In the genomic region with DNA sequence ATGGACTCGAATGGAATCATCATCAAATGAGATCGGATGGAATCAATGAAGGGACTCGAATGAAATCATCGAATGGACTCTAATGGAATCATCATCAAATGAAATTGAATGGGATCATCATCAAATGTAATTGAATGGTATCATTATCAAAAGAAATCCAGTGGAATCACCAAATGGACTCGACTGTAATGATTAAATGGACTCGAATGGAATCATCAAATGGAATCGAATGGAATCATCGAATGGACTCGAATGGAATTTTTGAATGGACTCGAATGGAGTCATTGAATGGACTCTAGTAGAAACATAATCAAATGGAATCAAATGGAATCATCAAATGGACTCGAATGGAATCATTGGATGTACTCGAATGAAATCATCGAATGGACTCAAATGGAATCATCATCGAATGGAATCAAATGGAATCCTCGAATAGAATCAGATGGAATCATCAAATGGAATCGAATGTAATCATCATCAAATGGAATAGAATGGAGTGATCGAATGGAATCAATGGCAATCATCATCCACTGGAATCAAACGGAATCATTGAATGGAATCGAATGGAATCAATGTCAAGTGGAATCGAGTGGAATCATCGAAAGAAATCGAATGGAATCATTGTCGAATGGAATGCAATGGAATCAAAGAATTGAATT, we compare ENCODE assay signal across 8 cellular contexts.
DNase-seq lines count a peak whose midpoint lies in the region; ATAC-seq and TF ChIP-seq lines count a peak whose summit lies in the region.
"Not testable (repeated sequence)": the region's sequence is repeated elsewhere in the genome, so short reads cannot be mapped to it uniquely, and the experiment has no call there.

No MANE protein-coding gene starts in this region.

- DNase-seq in CD1c-positive myeloid dendritic cell (ENCODE audit: extremely low spot score), result peak; percentile 13
- peak; percentile 58 for DNase-seq in activated CD8-positive, alpha-beta memory T cell treated with anti-CD3 and anti-CD28 coated beads, Interleukin-2, amount 50 U/mL, for 48 hours
- DNase-seq in dermis blood vessel endothelial cell, result peak; percentile 28
- DNase-seq in right lobe of liver, result not testable (repeated sequence)
- DNase-seq in stimulated activated CD4-positive, alpha-beta T cell treated with anti-CD3 and anti-CD28 coated beads, Interleukin-4, amount 100 ng/mL, for 24 hours, result peak; percentile 67

- H3K36me3 ChIP-seq in right lobe of liver, result not testable (repeated sequence)

- not testable (repeated sequence) for TF ChIP-seq POLR2A in right lobe of liver (IDR thresholded peaks at IDR 0.05)

- ATAC-seq in GM19397 (IDR thresholded peaks at IDR 0.05; ENCODE audit: unreplicated experiment) (peak; percentile 5), HG02759 (IDR thresholded peaks at IDR 0.05; ENCODE audit: unreplicated experiment) (peak; percentile 9), HG03571 (IDR thresholded peaks at IDR 0.05; ENCODE audit: unreplicated experiment) (peak; percentile 4), right lobe of liver (peak; percentile 5 to 29 (median 10))

- peaks cover 0 to 18% (median under 1%) of the 10 kb centered on the region in 4 donors for H3K9me3 ChIP-seq in right lobe of liver

- TF ChIP-seq CTCF in right lobe of liver (IDR thresholded peaks at IDR 0.05), result not testable (repeated sequence)

- H3K4me1 ChIP-seq in right lobe of liver, result not testable (repeated sequence)

- H3K27me3 ChIP-seq in right lobe of liver, result not testable (repeated sequence)

- WGBS in right lobe of liver (ENCODE audit: insufficient coverage, low coverage, low lambda C conversion rate, missing lambda C conversion rate), result 47% methylated on average over 23 of the region's 23 CpGs

- not testable (repeated sequence) for H3K4me3 ChIP-seq in right lobe of liver

- peak overlapping the region in 1 of 3 donors; percentile 0 for H3K27ac ChIP-seq in right lobe of liver

- intact Hi-C loops in right lobe of liver (cut with DNase I), result not testable (repeated sequence)
